ENCODE assay signal across 22 cellular contexts in genomic region chr4:36779601-36780000, GRCh38.
DNase-seq lines count a peak whose midpoint lies in the region; FAIRE-seq and TF ChIP-seq lines count a peak whose summit lies in the region.
"Had no signal": no experiment of that assay in that cellular context is flagged by ENCODE, and none has a peak within 500 bp of the region (broad histone marks: within the 10 kb centered on the region; RNA-seq: fewer than 3 reads in every experiment).

No MANE protein-coding gene starts in this region.

- CTCF ChIA-PET in CD8-positive, alpha-beta memory T cell (lab: Charles Lee), result no interaction called here

- no peak for TF ChIP-seq POLR2A in Peyer's patch (IDR thresholded peaks at IDR 0.05)

- intact Hi-C loops in kidney (cut with DNase I), result no loop called here

- no peaks in the 10 kb centered on the region for H3K27me3 Mint-ChIP-seq in CD8-positive, alpha-beta memory T cell
- H3K27me3 Mint-ChIP-seq: B cell; CD4-positive, alpha-beta T cell had no signal

- no peak overlapping the region for H3K4me3 ChIP-seq in kidney (ENCODE audit: low read length in 2 of 2)
- no peak overlapping the region for H3K4me3 ChIP-seq in Peyer's patch
- H3K4me3 ChIP-seq in CD8-positive, alpha-beta memory T cell (ENCODE audit: low read length), result no peak overlapping the region
- H3K4me3 ChIP-seq: A549; BLaER1 treated with 17β-estradiol and CSF1 and Interleukin-3, amounts not matched to agents 10 nM and 100 nM had no signal

- H3K27me3 ChIP-seq in Peyer's patch, result no peaks in the 10 kb centered on the region
- H3K27me3 ChIP-seq in CD8-positive, alpha-beta memory T cell (ENCODE audit: insufficient read depth, low read length, poor library complexity, severe bottlenecking), result no peaks in the 10 kb centered on the region
- H3K27me3 ChIP-seq: BLaER1 treated with 17β-estradiol and CSF1 and Interleukin-3, amounts not matched to agents 10 nM and 100 nM had no signal

- H3K4me3 Mint-ChIP-seq in CD8-positive, alpha-beta memory T cell, result no peak overlapping the region
- H3K4me3 Mint-ChIP-seq: B cell; CD4-positive, alpha-beta T cell; CD8-positive, alpha-beta T cell had no signal

- H3K4me1 Mint-ChIP-seq in CD8-positive, alpha-beta memory T cell, result no peaks in the 10 kb centered on the region
- H3K4me1 Mint-ChIP-seq: B cell had no signal

- H3K27ac ChIP-seq in kidney (ENCODE audit: low read depth in 2 of 2, low read length in 2 of 2) (no peak overlapping the region), Peyer's patch (no peak overlapping the region)
- no peak overlapping the region for H3K27ac ChIP-seq in CD8-positive, alpha-beta memory T cell (ENCODE audit: low read depth, low read length)
- H3K27ac ChIP-seq: A549; BLaER1 treated with 17β-estradiol and CSF1 and Interleukin-3, amounts not matched to agents 10 nM and 100 nM; C4-2B had no signal

- H3K9me3 ChIP-seq in kidney (ENCODE audit: control insufficient read depth in 1 of 2, low read length in 2 of 2) (no peaks in the 10 kb centered on the region), Peyer's patch (no peaks in the 10 kb centered on the region)
- H3K9me3 ChIP-seq in CD8-positive, alpha-beta memory T cell (ENCODE audit: low read length), result no peaks in the 10 kb centered on the region
- H3K9me3 ChIP-seq: A549; BLaER1 treated with 17β-estradiol and CSF1 and Interleukin-3, amounts not matched to agents 10 nM and 100 nM had no signal

- FAIRE-seq in TTC549 (lab: Jason Lieb, UNC), result peak; percentile 58
- peak; percentile 15 for FAIRE-seq in kidney (lab: Jason Lieb, UNC)
- FAIRE-seq: A549, G401.6, GM12891, GM19239 had no signal

- TF ChIP-seq CTCF in kidney (IDR thresholded peaks at IDR 0.05; ENCODE audit: borderline replicate concordance, extremely low read depth, insufficient read depth), result no peak
- no peak for TF ChIP-seq CTCF in Peyer's patch (IDR thresholded peaks at IDR 0.05)

- POLR2A ChIA-PET in CD8-positive, alpha-beta memory T cell (lab: Charles Lee), result no interaction called here

- peaks cover 0 to 2% (median 0%) of the 10 kb centered on the region in 5 donors for H3K9me3 Mint-ChIP-seq in CD8-positive, alpha-beta memory T cell
- H3K9me3 Mint-ChIP-seq: CD4-positive, alpha-beta T cell; CD8-positive, alpha-beta T cell had no signal

- H3K36me3 ChIP-seq in kidney (ENCODE audit: control insufficient read depth in 1 of 2, insufficient read depth in 2 of 2, low read length in 2 of 2) (no peaks in the 10 kb centered on the region), Peyer's patch (no peaks in the 10 kb centered on the region)
- no peaks in the 10 kb centered on the region for H3K36me3 ChIP-seq in CD8-positive, alpha-beta memory T cell (ENCODE audit: insufficient read depth, low read length)
- H3K36me3 ChIP-seq: BLaER1 treated with 17β-estradiol and CSF1 and Interleukin-3, amounts not matched to agents 10 nM and 100 nM had no signal

- H3K36me3 Mint-ChIP-seq in CD8-positive, alpha-beta memory T cell, result no peaks in the 10 kb centered on the region
- H3K36me3 Mint-ChIP-seq: CD8-positive, alpha-beta T cell had no signal

- H3K4me1 ChIP-seq in kidney (ENCODE audit: control insufficient read depth in 1 of 2, insufficient read depth in 1 of 2, low read depth in 1 of 2, low read length in 2 of 2) (no peaks in the 10 kb centered on the region), Peyer's patch (no peaks in the 10 kb centered on the region)
- H3K4me1 ChIP-seq in CD8-positive, alpha-beta memory T cell (ENCODE audit: insufficient read depth, low read length), result no peaks in the 10 kb centered on the region
- H3K4me1 ChIP-seq: A549; BLaER1 treated with 17β-estradiol and CSF1 and Interleukin-3, amounts not matched to agents 10 nM and 100 nM had no signal

- H3K27ac Mint-ChIP-seq in CD8-positive, alpha-beta memory T cell, result no peak overlapping the region
- H3K27ac Mint-ChIP-seq: B cell; CD4-positive, alpha-beta T cell; CD8-positive, alpha-beta T cell had no signal

- DNase-seq in kidney, result no peak
- no peak for DNase-seq in DMS79 (lab: John Stamatoyannopoulos, UW)
- DNase-seq in Peyer's patch, result no peak
- no peak for DNase-seq in CD8-positive, alpha-beta memory T cell
- DNase-seq: 8988T; AML-193; CD4-positive, alpha-beta T cell; CD8-positive, alpha-beta T cell; COR-L47; DMS 273 treated with DMSO at 0.1 percent for 48 hours; DMS153; DMS53; DMS79 treated with DMSO at 0.1 percent for 48 hours; GF-D8 had no signal

- H3K9ac ChIP-seq in kidney (ENCODE audit: low read length in 2 of 2), result no peak overlapping the region
- H3K9ac ChIP-seq: BLaER1 treated with 17β-estradiol and CSF1 and Interleukin-3, amounts not matched to agents 10 nM and 100 nM had no signal
